1 cellular context compared by ENCODE assay signal in the genomic region with DNA sequence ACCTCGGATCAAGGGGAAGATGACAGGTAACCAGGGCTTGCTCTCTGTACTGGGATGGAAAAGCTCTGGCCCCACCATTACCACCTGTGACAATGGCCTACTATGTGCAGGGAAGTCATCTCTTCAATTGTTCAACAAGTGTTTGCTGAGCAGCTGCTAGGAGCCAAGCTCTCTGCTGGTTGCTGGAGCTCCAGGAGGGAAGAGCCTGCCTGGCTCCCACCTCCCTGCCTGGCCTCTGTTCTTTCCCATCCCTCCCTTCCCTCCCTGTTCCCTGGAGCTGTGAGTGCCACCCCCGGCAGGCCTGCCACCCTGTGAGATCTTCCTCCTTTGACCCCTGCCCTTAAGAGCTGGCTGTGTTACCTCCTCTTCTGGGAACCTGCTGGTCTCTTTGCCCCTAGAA.
TF ChIP-seq lines count a peak whose summit lies in the region.

No MANE protein-coding gene starts in this region.

TF ChIP-seq in K562, 482 proteins besides CTCF, POLR2A, EP300 and RAD21:
- peak; percentile 93 for TF ChIP-seq ZKSCAN1 (IDR thresholded peaks at IDR 0.05; ENCODE audit: low read depth, low read length)
- no peak for TF ChIP-seq HBP1 (CRISPR knock-in tag; IDR thresholded peaks at IDR 0.05)
